In the genomic region with DNA sequence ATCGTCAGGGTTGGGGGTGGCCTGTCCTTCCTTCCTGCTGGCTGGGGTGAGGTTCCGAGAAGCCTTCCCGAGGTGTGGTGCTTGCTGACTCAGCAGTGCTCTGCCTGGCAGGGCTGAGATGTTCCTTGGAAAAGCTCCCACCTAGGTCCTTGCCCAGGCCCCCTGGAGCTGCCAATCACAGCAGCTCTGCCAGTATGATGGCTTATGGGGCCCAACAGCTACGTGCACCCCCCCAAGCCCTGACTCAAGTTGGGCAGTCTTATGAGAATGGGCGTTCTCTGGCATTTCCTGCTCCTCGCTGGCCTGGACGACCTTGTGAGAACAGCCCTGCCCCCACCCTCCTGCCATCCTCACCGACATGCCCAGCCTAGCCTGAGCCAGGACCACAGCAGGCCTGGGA, we compare ENCODE assay signal across 1 cellular context.
TF ChIP-seq lines count a peak whose summit lies in the region.

No MANE protein-coding gene starts in this region.

TF ChIP-seq in HepG2, 621 proteins besides CTCF, POLR2A, EP300 and RAD21 (continued from another document):
- TF ChIP-seq ZNF574 (CRISPR knock-in tag; IDR thresholded peaks at IDR 0.05) (no peak), CREM (IDR thresholded peaks at IDR 0.05) (no peak), CREM (CRISPR knock-in tag; IDR thresholded peaks at IDR 0.05) (no peak), HCFC1 (IDR thresholded peaks at IDR 0.05; ENCODE audit: low read depth, low read length) (no peak), ZBTB1 (CRISPR knock-in tag; IDR thresholded peaks at IDR 0.05; ENCODE audit: borderline replicate concordance) (no peak), ZNF18 (CRISPR knock-in tag; IDR thresholded peaks at IDR 0.05; ENCODE audit: insufficient replicate concordance) (no peak), STAT6 (CRISPR knock-in tag; IDR thresholded peaks at IDR 0.05; ENCODE audit: borderline replicate concordance) (no peak), HNRNPLL (IDR thresholded peaks at IDR 0.05; ENCODE audit: low read depth, low read length, poor library complexity, severe bottlenecking) (no peak), MAFF (IDR thresholded peaks at IDR 0.05; ENCODE audit: low read depth, low read length) (peak; percentile 76)
- TF ChIP-seq, protein P1, sequence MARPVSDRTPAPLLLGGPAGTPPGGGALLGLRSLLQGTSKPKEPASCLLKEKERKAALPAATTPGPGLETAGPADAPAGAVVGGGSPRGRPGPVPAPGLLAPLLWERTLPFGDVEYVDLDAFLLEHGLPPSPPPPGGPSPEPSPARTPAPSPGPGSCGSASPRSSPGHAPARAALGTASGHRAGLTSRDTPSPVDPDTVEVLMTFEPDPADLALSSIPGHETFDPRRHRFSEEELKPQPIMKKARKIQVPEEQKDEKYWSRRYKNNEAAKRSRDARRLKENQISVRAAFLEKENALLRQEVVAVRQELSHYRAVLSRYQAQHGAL (CRISPR knock-in tag; IDR thresholded peaks at IDR 0.05; ENCODE audit: not compliant biosample characterization): no peak
